Comparison of ENCODE assay signal across 8 cellular contexts in the genomic region with DNA sequence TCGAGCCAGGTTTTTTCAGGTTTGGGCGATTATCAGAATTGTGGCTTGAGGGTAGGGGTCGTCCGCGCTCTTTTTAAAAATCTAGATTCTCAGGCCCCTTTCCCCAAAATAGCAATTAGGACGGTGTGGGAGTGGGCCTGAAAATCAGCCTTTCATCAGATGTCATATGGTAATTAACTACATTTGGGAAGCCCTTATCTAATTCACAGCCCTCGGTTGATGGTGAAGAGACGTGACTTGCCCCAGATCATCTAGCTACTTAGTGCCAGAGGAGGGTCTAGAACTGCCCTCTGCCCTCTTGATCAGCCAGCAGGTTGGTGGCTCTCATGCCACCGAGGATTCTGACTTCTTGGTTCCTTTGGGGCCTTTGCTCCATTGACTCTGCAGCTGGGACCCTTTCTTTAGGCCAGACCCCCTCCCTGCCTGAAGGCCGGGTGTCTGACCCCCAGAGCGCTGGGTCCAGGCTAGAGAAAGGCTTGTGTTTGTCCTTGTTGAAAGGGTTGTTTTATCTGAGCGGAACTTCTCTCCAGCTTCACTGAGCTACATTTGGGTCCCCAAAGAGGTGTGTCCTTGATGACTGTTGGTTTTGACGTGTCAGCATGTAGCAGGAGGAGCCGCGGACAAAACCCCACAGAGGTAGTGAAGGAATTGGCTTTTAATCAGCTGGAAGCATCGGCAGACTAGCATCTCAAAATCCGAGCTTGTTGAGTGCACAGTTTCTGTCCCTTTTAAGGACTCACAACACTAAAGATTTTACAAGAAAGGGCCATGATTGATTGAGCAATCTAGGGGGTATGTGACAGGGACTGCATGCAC. TPM values are rescaled to one million over a fixed set of nuclear protein-coding genes. Genes with fewer than 3 reads are reported as not detected.
DNase-seq lines count a peak whose midpoint lies in the region; ATAC-seq and TF ChIP-seq lines count a peak whose summit lies in the region.

No MANE protein-coding gene starts in this region.

- peaks cover 43% of the 10 kb centered on the region for H3K4me1 Mint-ChIP-seq in T-helper 17 cell

- H3K27me3 ChIP-seq in upper lobe of left lung: no peaks in the 10 kb centered on the region

- TF ChIP-seq CTCF in coronary artery (IDR thresholded peaks at IDR 0.05): no peak
- no peak for TF ChIP-seq CTCF in upper lobe of left lung (IDR thresholded peaks at IDR 0.05)

- peaks cover 22% of the 10 kb centered on the region for H3K4me1 ChIP-seq in mesodermal cell (ENCODE audit: control insufficient read depth, insufficient read depth, low read length, poor library complexity, severe bottlenecking)
- peaks cover 28 to 44% (median 34%) of the 10 kb centered on the region in 4 donors for H3K4me1 ChIP-seq in upper lobe of left lung

- TF ChIP-seq EP300 in upper lobe of left lung (IDR thresholded peaks at IDR 0.05): no peak

- H3K36me3 Mint-ChIP-seq in T-helper 17 cell (ENCODE audit: low read depth): peaks cover 5% of the 10 kb centered on the region

- WGBS in mesodermal cell (ENCODE audit: insufficient coverage in 2 of 2), 2 experiments: 2 to 3% methylated on average over 11 to 13 of the region's 17 CpGs
- 21% methylated on average over 17 of the region's 17 CpGs for WGBS in upper lobe of left lung, 2 donors

- TF ChIP-seq POLR2A in upper lobe of left lung (IDR thresholded peaks at IDR 0.05): peak in 1 of 4 donors; percentile 30

- H3K9me3 ChIP-seq in T-helper 17 cell (ENCODE audit: control insufficient read depth, low read length, poor library complexity, severe bottlenecking) (no peaks in the 10 kb centered on the region), mesodermal cell (ENCODE audit: control insufficient read depth, low read length) (no peaks in the 10 kb centered on the region), upper lobe of left lung (no peaks in the 10 kb centered on the region)

- peak overlapping the region; percentile 97 for H3K27ac Mint-ChIP-seq in T-helper 17 cell

- H3K36me3 ChIP-seq in mesodermal cell (ENCODE audit: control insufficient read depth, insufficient read depth, low read length): peaks cover 36% of the 10 kb centered on the region
- peaks cover 0 to 11% (median 7%) of the 10 kb centered on the region in 4 donors for H3K36me3 ChIP-seq in upper lobe of left lung

- H3K4me3 ChIP-seq in coronary artery (peak overlapping the region; percentile 91), mesodermal cell (ENCODE audit: extremely low read depth, insufficient read depth, low read length, poor library complexity, severe bottlenecking) (peak overlapping the region; percentile 95), upper lobe of left lung (peak overlapping the region; percentile 70 to 86 (median 80))

- peak overlapping the region; percentile 59 to 86 for H3K27ac ChIP-seq in coronary artery
- H3K27ac ChIP-seq in mesodermal cell (ENCODE audit: low read depth, low read length, severe bottlenecking): peak overlapping the region; percentile 92
- H3K27ac ChIP-seq in upper lobe of left lung: peak overlapping the region; percentile 75 to 81 (median 78)

- H3K27me3 Mint-ChIP-seq in T-helper 17 cell: peaks cover 7% of the 10 kb centered on the region

- peak; percentile 60 for DNase-seq in stimulated activated CD4-positive, alpha-beta T cell treated with anti-CD3 and anti-CD28 coated beads, Interleukin-15, amount 100 ng/mL, for 24 hours
- no peak for DNase-seq in stimulated activated CD4-positive, alpha-beta T cell treated with anti-CD3 and anti-CD28 coated beads, Interleukin-12 subunit alpha, Interleukin-12 subunit beta, amount 100 ng/mL, for 4 hours
- peak in 1 of 3 donors; percentile 35 for DNase-seq in T-helper 17 cell
- peak; percentile 60 for DNase-seq in coronary artery (ENCODE audit: low spot score)
- no peak for DNase-seq in upper lobe of left lung

- H3K4me3 Mint-ChIP-seq in T-helper 17 cell: peak overlapping the region; percentile 96

- ATAC-seq in HG03469 (IDR thresholded peaks at IDR 0.05; ENCODE audit: unreplicated experiment): peak; percentile 23
- peak; percentile 59 for ATAC-seq in T-helper 17 cell
- peak in 1 of 2 donors; percentile 55 for ATAC-seq in upper lobe of left lung (ENCODE audit: low FRiP score in 2 of 2)
- no peak for ATAC-seq in GM18870 (IDR thresholded peaks at IDR 0.05; ENCODE audit: unreplicated experiment)

RNA-seq across cellular contexts. Expression of a gene that starts 0.9 kb away (rescaled TPM):
- total RNA-seq in T-helper 17 cell: 10 to 100 TPM; 32.2 to 41.0 TPM
- 54.5 TPM for polyA plus RNA-seq in mesodermal cell (2013, experiment 1 of 2)
- polyA plus RNA-seq in mesodermal cell (2013, experiment 2 of 2): 47.7 TPM
- total RNA-seq in upper lobe of left lung: 10 to 100 TPM in 5 of 6 donors, 1 to 10 TPM in 1; 7.5 to 37.6 (median 18.4) TPM

RNA-seq across cellular contexts. Expression of a gene that starts 16.8 kb away (rescaled TPM):
- total RNA-seq in T-helper 17 cell: 100 to 1,000 TPM; 124 to 141 TPM
- polyA plus RNA-seq in mesodermal cell (2013, experiment 1 of 2): 1.5 TPM
- 1.6 TPM for polyA plus RNA-seq in mesodermal cell (2013, experiment 2 of 2)
- 100 to 1,000 TPM in 1 of 6 donors, 10 to 100 TPM in 5; 41.3 to 119 (median 67.0) TPM for total RNA-seq in upper lobe of left lung

Comparison
In these comparisons a context has a peak if more than half of its experiments do, and no peak if none do; other contexts are left out.
1. DNase-seq: peak in stimulated activated CD4-positive, alpha-beta T cell treated with anti-CD3 and anti-CD28 coated beads, Interleukin-15, amount 100 ng/mL, for 24 hours (single experiment) and coronary artery (single experiment); none in stimulated activated CD4-positive, alpha-beta T cell treated with anti-CD3 and anti-CD28 coated beads, Interleukin-12 subunit alpha, Interleukin-12 subunit beta, amount 100 ng/mL, for 4 hours (single experiment) and upper lobe of left lung (0 of 2).
2. Peak in every context shown above with its lines, with median percentiles within 50 percentile points of each other: H3K27ac ChIP-seq and H3K4me3 ChIP-seq.